9 cellular contexts compared by ENCODE assay signal in the genomic region with DNA sequence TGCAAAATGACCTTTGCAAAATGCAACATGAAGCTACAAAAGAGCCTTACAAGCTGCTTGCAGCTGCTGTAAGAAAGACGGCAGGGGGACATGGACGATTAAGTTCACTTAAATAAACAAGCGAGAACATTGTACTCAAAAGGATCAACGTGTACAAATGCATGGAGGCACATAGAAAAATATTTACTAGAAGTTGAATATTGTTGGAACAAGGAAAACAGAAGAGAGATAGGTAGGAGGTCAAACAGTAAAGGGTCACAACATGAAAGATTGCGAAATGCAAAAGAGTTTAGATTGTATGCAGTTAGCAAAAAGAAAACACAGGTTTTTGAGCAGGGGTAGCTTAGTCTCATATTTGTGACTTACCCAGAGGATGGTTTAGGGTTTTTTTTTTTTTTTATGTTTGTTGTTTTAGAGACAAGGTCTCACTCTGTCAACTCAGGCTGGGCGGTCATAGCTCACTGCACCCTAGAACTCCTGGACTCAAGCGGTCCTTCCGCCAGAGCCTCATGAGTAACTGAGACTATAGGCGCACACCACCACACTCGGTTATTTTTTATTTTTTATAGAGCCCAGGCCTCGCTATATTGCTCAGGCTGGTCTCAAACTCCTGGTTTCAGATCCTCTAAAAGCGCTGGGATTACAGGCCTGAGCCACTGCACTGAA. TPM values are rescaled to one million over a fixed set of nuclear protein-coding genes. Genes with fewer than 3 reads are reported as not detected.
A peak's percentile ranks its signal among the peaks of the same experiment; 100 is the strongest.
DNase-seq lines count a peak whose midpoint lies in the region; ATAC-seq, FAIRE-seq and TF ChIP-seq lines count a peak whose summit lies in the region.
"Had no signal": no experiment of that assay in that cellular context is flagged by ENCODE, and none has a peak within 500 bp of the region (broad histone marks: within the 10 kb centered on the region; RNA-seq: fewer than 3 reads in every experiment).

No MANE protein-coding gene starts in this region.

- no peaks in the 10 kb centered on the region for H3K9me3 Mint-ChIP-seq in T-helper 2 cell treated with Interferon-gamma antibody and Interleukin-4, amounts not matched to agents 5 μg/mL and 100 μg/mL, for 36 hours
- H3K9me3 Mint-ChIP-seq in stimulated activated naive CD8-positive, alpha-beta T cell treated with anti-CD3 and anti-CD28 coated beads, Interleukin-15, amount 100 ng/mL, for 72 hours: no peaks in the 10 kb centered on the region

- no TSS peak for BruUV-seq in endothelial cell of umbilical vein (replicated peaks; lab: Mats Ljungman, UMichigan)

- peaks cover 3% of the 10 kb centered on the region for H3K79me2 ChIP-seq in endothelial cell of umbilical vein (ENCODE audit: control insufficient read depth, insufficient read depth, low read length)

- CTCF ChIA-PET in endothelial cell of umbilical vein (lab: Charles Lee): no interaction called here

- dilution Hi-C loops in endothelial cell of umbilical vein (cut with MboI; ENCODE audit: extremely low pct_ligation_motif_present, low sequenced_read_pairs): no loop called here

- H3K27ac ChIP-seq in endothelial cell of umbilical vein (ENCODE audit: insufficient read depth, low read depth, low read length): no peak overlapping the region

- no peak for DNase-seq in T-helper 2 cell treated with Interferon-gamma antibody and Interleukin-4, amounts not matched to agents 5 μg/mL and 100 μg/mL, for 36 hours (ENCODE audit: low spot score)
- no peak for DNase-seq in T-helper 2 cell
- peak; percentile 53 for DNase-seq in NCI-H774 (lab: John Stamatoyannopoulos, UW)
- no peak for DNase-seq in endothelial cell of umbilical vein (ENCODE audit: low read depth, low spot score)
- no peak for DNase-seq in stimulated activated naive CD8-positive, alpha-beta T cell treated with anti-CD3 and anti-CD28 coated beads, Interleukin-15, amount 100 ng/mL, for 72 hours
- DNase-seq in middle frontal gyrus (ENCODE audit: extremely low spot score, low spot score): no peak
- no peak for DNase-seq in stimulated activated CD4-positive, alpha-beta T cell treated with anti-CD3 and anti-CD28 coated beads, Interleukin-2, amount 100 ng/mL, for 48 hours
- DNase-seq: effector CD8-positive, alpha-beta T cell had no signal

- peaks cover 13% of the 10 kb centered on the region for H3K4me1 ChIP-seq in endothelial cell of umbilical vein (ENCODE audit: control insufficient read depth, extremely low read depth, insufficient read depth, low read length)

- no peaks in the 10 kb centered on the region for H3K9me1 ChIP-seq in endothelial cell of umbilical vein (replicated peaks; ENCODE audit: control insufficient read depth, extremely low read depth, insufficient read depth, low read length)

- no peak for ATAC-seq in stimulated activated naive CD8-positive, alpha-beta T cell treated with anti-CD3 and anti-CD28 coated beads, Interleukin-15, amount 100 ng/mL, for 72 hours
- ATAC-seq in HG02981 (IDR thresholded peaks at IDR 0.05; ENCODE audit: unreplicated experiment): no peak

- H3K27me3 Mint-ChIP-seq in T-helper 2 cell treated with Interferon-gamma antibody and Interleukin-4, amounts not matched to agents 5 μg/mL and 100 μg/mL, for 36 hours (ENCODE audit: low read depth): no peaks in the 10 kb centered on the region
- no peaks in the 10 kb centered on the region for H3K27me3 Mint-ChIP-seq in stimulated activated naive CD8-positive, alpha-beta T cell treated with anti-CD3 and anti-CD28 coated beads, Interleukin-15, amount 100 ng/mL, for 72 hours

- peaks cover 10% of the 10 kb centered on the region for H3K4me1 Mint-ChIP-seq in T-helper 2 cell treated with Interferon-gamma antibody and Interleukin-4, amounts not matched to agents 5 μg/mL and 100 μg/mL, for 36 hours (ENCODE audit: low read depth)
- H3K4me1 Mint-ChIP-seq in stimulated activated naive CD8-positive, alpha-beta T cell treated with anti-CD3 and anti-CD28 coated beads, Interleukin-15, amount 100 ng/mL, for 72 hours: peaks cover 11% of the 10 kb centered on the region

- no peaks in the 10 kb centered on the region for H4K20me1 ChIP-seq in endothelial cell of umbilical vein (replicated peaks; ENCODE audit: control insufficient read depth, extremely low read depth, insufficient read depth, low read length)

- no peak overlapping the region for H3K9ac ChIP-seq in endothelial cell of umbilical vein (replicated peaks; ENCODE audit: extremely low read depth, insufficient read depth, low read length)

- peaks cover 9% of the 10 kb centered on the region for H3K36me3 Mint-ChIP-seq in T-helper 2 cell treated with Interferon-gamma antibody and Interleukin-4, amounts not matched to agents 5 μg/mL and 100 μg/mL, for 36 hours (ENCODE audit: low read depth)

- peak; percentile 65 for FAIRE-seq in endothelial cell of umbilical vein (lab: Jason Lieb, UNC)

- intact Hi-C loops in endothelial cell of umbilical vein (cut with micrococcal nuclease): loop anchor here (10.0 kb wide), 1 partner anchor 1109 kb away; no protein-coding TSS in a partner anchor

- no peak overlapping the region for H3K4me2 ChIP-seq in endothelial cell of umbilical vein (ENCODE audit: insufficient read depth, low read length)

- no peaks in the 10 kb centered on the region for H3K9me3 ChIP-seq in endothelial cell of umbilical vein (replicated peaks; ENCODE audit: control insufficient read depth, insufficient read depth, low read length)

- H3K27ac Mint-ChIP-seq in T-helper 2 cell treated with Interferon-gamma antibody and Interleukin-4, amounts not matched to agents 5 μg/mL and 100 μg/mL, for 36 hours: peak overlapping the region; percentile 98
- H3K27ac Mint-ChIP-seq in stimulated activated naive CD8-positive, alpha-beta T cell treated with anti-CD3 and anti-CD28 coated beads, Interleukin-15, amount 100 ng/mL, for 72 hours: peak overlapping the region in 1 of 2 donors; percentile 74

- H3K27me3 ChIP-seq in endothelial cell of umbilical vein (ENCODE audit: control insufficient read depth in 2 of 2, insufficient read depth in 2 of 2, low read length in 2 of 2): no peaks in the 10 kb centered on the region

- POLR2A ChIA-PET in endothelial cell of umbilical vein (lab: Charles Lee): interaction anchor here (1.4 kb wide), 1 partner anchor 138 kb away, joined by 3 read pairs; the partner anchor contains the start of gene FAM120C

- H2AFZ ChIP-seq in endothelial cell of umbilical vein (ENCODE audit: low read depth, low read length): no peak overlapping the region

- H3K36me3 ChIP-seq in endothelial cell of umbilical vein (ENCODE audit: control insufficient read depth in 2 of 2, extremely low read depth in 1 of 2, insufficient read depth in 2 of 2, low read length in 2 of 2): no peaks in the 10 kb centered on the region

- no peak for TF ChIP-seq CTCF in endothelial cell of umbilical vein (IDR thresholded peaks at IDR 0.05; ENCODE audit: extremely low read depth in 1 of 2, insufficient read depth in 1 of 2, low read depth in 1 of 2, low read length in 2 of 2)

- no peak overlapping the region for H3K4me3 ChIP-seq in endothelial cell of umbilical vein (replicated peaks in 1 of 3; ENCODE audit: insufficient read depth in 1 of 3, low read depth in 1 of 3, low read length in 3 of 3)

- no peak for TF ChIP-seq POLR2A in endothelial cell of umbilical vein (IDR thresholded peaks at IDR 0.05; ENCODE audit: low read depth, low read length)

- peak overlapping the region; percentile 97 for H3K4me3 Mint-ChIP-seq in T-helper 2 cell treated with Interferon-gamma antibody and Interleukin-4, amounts not matched to agents 5 μg/mL and 100 μg/mL, for 36 hours
- H3K4me3 Mint-ChIP-seq in stimulated activated naive CD8-positive, alpha-beta T cell treated with anti-CD3 and anti-CD28 coated beads, Interleukin-15, amount 100 ng/mL, for 72 hours: peak overlapping the region; percentile 82 to 93

TF ChIP-seq in endothelial cell of umbilical vein, 7 proteins besides CTCF, POLR2A, EP300 and RAD21:
- TF ChIP-seq GATA2 (IDR thresholded peaks at IDR 0.05; ENCODE audit: insufficient read depth, insufficient read length, low read depth, low read length) (no peak), MYC (IDR thresholded peaks at IDR 0.05; ENCODE audit: low read depth, low read length) (no peak), POLR2AphosphoS5 (IDR thresholded peaks at IDR 0.05; ENCODE audit: insufficient read depth, low read depth, low read length) (no peak), EZH2 (IDR thresholded peaks at IDR 0.05; ENCODE audit: borderline replicate concordance, low read depth, low read length, severe bottlenecking) (no peak), JUN (IDR thresholded peaks at IDR 0.05; ENCODE audit: borderline replicate concordance, insufficient read depth, insufficient read length, low read depth) (no peak), FOS (IDR thresholded peaks at IDR 0.05; ENCODE audit: borderline replicate concordance, insufficient read depth, low read length) (no peak)
- TF ChIP-seq, protein P1, sequence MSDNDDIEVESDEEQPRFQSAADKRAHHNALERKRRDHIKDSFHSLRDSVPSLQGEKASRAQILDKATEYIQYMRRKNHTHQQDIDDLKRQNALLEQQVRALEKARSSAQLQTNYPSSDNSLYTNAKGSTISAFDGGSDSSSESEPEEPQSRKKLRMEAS (IDR thresholded peaks at IDR 0.05; ENCODE audit: insufficient read depth, insufficient read length): no peak

RNA-seq across cellular contexts. Expression of gene PHF8, which starts 1.4 kb away (rescaled TPM):
- 23.2 and 25.5 TPM in 2 replicates for total RNA-seq in endothelial cell of umbilical vein
- 10.9 and 12.1 TPM in 2 replicates for polyA plus RNA-seq in endothelial cell of umbilical vein
- polyA plus RNA-seq in endothelial cell of umbilical vein (2011; cell fraction: cytosol; rRNA removed): 12.8 and 13.9 TPM in 2 replicates
- polyA plus RNA-seq in endothelial cell of umbilical vein (2011; cell fraction: nucleus; rRNA removed): 42.5 and 45.1 TPM in 2 replicates
- polyA plus RNA-seq in endothelial cell of umbilical vein (2012): 12.1 and 14.1 TPM in 2 replicates
- polyA minus RNA-seq in endothelial cell of umbilical vein: 47.1 and 47.6 TPM in 2 replicates
- polyA minus RNA-seq in endothelial cell of umbilical vein (2011; cell fraction: cytosol; rRNA and poly(A)+ RNA removed): 18.0 TPM
- 56.6 and 62.8 TPM in 2 replicates for polyA minus RNA-seq in endothelial cell of umbilical vein (2011; cell fraction: nucleus; rRNA and poly(A)+ RNA removed)
